In the genomic region with DNA sequence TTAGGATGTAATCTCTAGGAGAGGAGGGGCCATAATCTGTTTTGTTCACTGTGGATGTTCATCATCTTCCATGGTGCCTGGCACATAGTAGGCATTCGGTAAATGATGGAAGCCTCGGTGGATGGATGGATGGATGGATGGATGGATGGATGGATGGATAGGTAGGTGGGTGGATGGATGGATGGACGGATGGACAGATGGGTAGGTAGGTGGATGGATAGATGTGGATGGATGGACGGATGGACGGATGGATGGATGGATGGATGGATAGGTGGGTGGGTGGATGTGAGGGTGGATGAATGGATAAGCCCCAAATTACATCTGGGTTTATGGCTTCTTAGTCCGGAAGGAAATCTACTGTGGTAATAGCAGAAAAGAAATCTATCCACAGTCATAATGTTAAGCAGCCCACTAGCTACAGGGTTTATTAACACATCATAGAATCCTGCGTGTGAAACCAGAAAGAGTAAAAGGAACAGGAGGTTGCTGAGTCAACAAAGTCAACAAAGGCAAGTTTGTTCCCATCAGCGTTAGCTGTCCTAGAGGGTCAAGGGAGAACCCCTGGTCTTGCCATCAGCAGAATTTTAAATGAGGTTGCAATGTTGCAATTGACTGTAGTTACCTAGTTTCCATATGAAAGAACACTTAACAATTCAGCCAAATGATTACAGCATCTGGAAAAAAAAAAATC, we compare ENCODE assay signal across 14 cellular contexts.
A peak's percentile ranks its signal among the peaks of the same experiment; 100 is the strongest.
DNase-seq lines count a peak whose midpoint lies in the region; ATAC-seq, FAIRE-seq and TF ChIP-seq lines count a peak whose summit lies in the region.
"Had no signal": no experiment of that assay in that cellular context is flagged by ENCODE, and none has a peak within 500 bp of the region (broad histone marks: within the 10 kb centered on the region; RNA-seq: fewer than 3 reads in every experiment).

No MANE protein-coding gene starts in this region.

- no peak overlapping the region for H3K9ac ChIP-seq in K562 (ENCODE audit: insufficient read depth in 1 of 2, low read depth in 2 of 2, low read length in 2 of 2)

- H3K9me1 ChIP-seq in K562 (ENCODE audit: control insufficient read depth, insufficient read depth, low read length) = no peaks in the 10 kb centered on the region

- H3K4me2 ChIP-seq in K562 (ENCODE audit: insufficient read depth, low read length) = no peak overlapping the region

- no peaks in the 10 kb centered on the region for H3K9me3 ChIP-seq in breast epithelium
- H3K9me3 ChIP-seq in K562 (replicated peaks; ENCODE audit: control insufficient read depth, insufficient read depth, low read depth, low read length) = no peaks in the 10 kb centered on the region

- intact Hi-C loops in MCF 10A (cut with micrococcal nuclease) (no loop called here), breast epithelium (cut with DNase I; ENCODE audit: low total_unique reads) (no loop called here), K562 (cut with micrococcal nuclease) (no loop called here)

- H3K27ac ChIP-seq in breast epithelium (no peak overlapping the region), K562 (ENCODE audit: extremely low read depth, low read depth, low read length) (no peak overlapping the region)
- H3K27ac ChIP-seq: 22Rv1 had no signal

- H3K9me3 Mint-ChIP-seq in MCF 10A (ENCODE audit: unreplicated experiment) = no peaks in the 10 kb centered on the region

- H3K36me3 ChIP-seq in breast epithelium (no peaks in the 10 kb centered on the region), K562 (ENCODE audit: control insufficient read depth, insufficient read depth, low read length) (no peaks in the 10 kb centered on the region)

- H2AFZ ChIP-seq in K562 (ENCODE audit: low read depth, low read length) = no peak overlapping the region

- CTCF ChIA-PET in MCF 10A (lab: Yijun Ruan, JAX) (interaction anchor here (0.6 to 0.7 kb wide), 2 partner anchors 11 to 66 kb away, joined by 3 read pairs; no protein-coding TSS in a partner anchor), K562 (lab: Yijun Ruan, JAX; ENCODE audit: low intra/inter-chr PET ratio) (no interaction called here)

- H3K4me3 Mint-ChIP-seq in MCF 10A (ENCODE audit: unreplicated experiment) = no peak overlapping the region

- H3K4me3 ChIP-seq in breast epithelium (no peak overlapping the region), K562 (no peak overlapping the region), epithelial cell of esophagus (ENCODE audit: low read length) (no peak overlapping the region)

- in situ Hi-C loops in K562 (cut with MboI) = no loop called here

- H3K27me3 ChIP-seq in breast epithelium (no peaks in the 10 kb centered on the region), K562 (ENCODE audit: control insufficient read depth in 2 of 2, insufficient read depth in 2 of 2, low read length in 2 of 2) (peaks cover 14% of the 10 kb centered on the region in 2 experiments; a peak in 4 of 5 replicates)

- WGBS in K562 (ENCODE audit: insufficient coverage, low coverage, missing lambda C conversion rate) = 0% methylated on average over 8 of the region's 8 CpGs

- ATAC-seq in K562 = no peak
- no peak for ATAC-seq in HG03025 (IDR thresholded peaks at IDR 0.05; ENCODE audit: low FRiP score, unreplicated experiment)
- no peak for ATAC-seq in GM18505 (IDR thresholded peaks at IDR 0.05; ENCODE audit: unreplicated experiment)
- ATAC-seq: Panc1 had no signal

- DNase-seq in MCF 10A (ENCODE audit: unreplicated experiment) (peak; percentile 19), breast epithelium (ENCODE audit: low spot score in 2 of 2) (no peak), K562 (ENCODE audit: extremely low read depth in 1 of 4, low spot score in 3 of 4) (no peak), epithelial cell of esophagus (ENCODE audit: low read depth) (peak; percentile 91), NCI-H1417 (lab: John Stamatoyannopoulos, UW) (no peak), activated gamma-delta T cell (lab: John Stamatoyannopoulos, UW) (no peak)
- DNase-seq: H7, NCI-H1092 treated with DMSO at 0.1 percent for 48 hours, NCI-H1694 treated with DMSO at 0.1 percent for 48 hours, SHP77 treated with DMSO at 0.1 percent for 48 hours had no signal

- BruUV-seq in MCF 10A (replicated peaks; lab: Mats Ljungman, UMichigan) (no TSS peak), K562 (replicated peaks; lab: Mats Ljungman, UMichigan) (no TSS peak)

- H3K27me3 Mint-ChIP-seq in MCF 10A (ENCODE audit: insufficient read depth, unreplicated experiment) = no peaks in the 10 kb centered on the region

- no peak for TF ChIP-seq RAD21 in K562 (CRISPR knock-in tag; conservative IDR thresholded peaks at IDR 0.05 in 1 of 2, IDR thresholded peaks at IDR 0.05 in 1 of 2)

- no peak for TF ChIP-seq EP300 in K562 (IDR thresholded peaks at IDR 0.05; ENCODE audit: low read length)

- TF ChIP-seq CTCF in MCF 10A (IDR thresholded peaks at IDR 0.05; ENCODE audit: unreplicated experiment) (no peak), breast epithelium (IDR thresholded peaks at IDR 0.05) (no peak), K562 (IDR thresholded peaks at IDR 0.05 in 2 of 3, conservative IDR thresholded peaks at IDR 0.05 in 1 of 3; ENCODE audit: insufficient read depth in 2 of 3, low read depth in 1 of 3, low read length in 3 of 3) (no peak), epithelial cell of esophagus (IDR thresholded peaks at IDR 0.05; ENCODE audit: insufficient read depth, low read depth, low read length, missing control alignments) (no peak)

- no peaks in the 10 kb centered on the region for H3K79me2 ChIP-seq in K562 (ENCODE audit: control insufficient read depth, insufficient read depth, low read length)

- FAIRE-seq in K562 (lab: Jason Lieb, UNC) = no peak

- no peaks in the 10 kb centered on the region for H4K20me1 ChIP-seq in K562 (replicated peaks; ENCODE audit: control insufficient read depth, insufficient read depth, low read length)

- no peak for TF ChIP-seq POLR2A in breast epithelium (IDR thresholded peaks at IDR 0.05)
- no peak for TF ChIP-seq POLR2A in K562 (conservative IDR thresholded peaks at IDR 0.05)
- no peak for TF ChIP-seq POLR2A in GM18505 (IDR thresholded peaks at IDR 0.05; ENCODE audit: borderline replicate concordance, extremely low read depth, insufficient read depth, insufficient read length)

- no peaks in the 10 kb centered on the region for H3K36me3 Mint-ChIP-seq in MCF 10A (ENCODE audit: insufficient read depth, unreplicated experiment)

- peaks cover 0 to 3% of the 10 kb centered on the region in 2 donors for H3K4me1 ChIP-seq in breast epithelium
- H3K4me1 ChIP-seq in K562 (replicated peaks in 1 of 2; ENCODE audit: control insufficient read depth in 2 of 2, insufficient read depth in 2 of 2, low read length in 2 of 2) = no peaks in the 10 kb centered on the region

- POLR2A ChIA-PET in MCF 10A (lab: Yijun Ruan, JAX) = no interaction called here
- POLR2A ChIA-PET in K562 (lab: Yijun Ruan, JAX) = no interaction called here

- peaks cover 24% of the 10 kb centered on the region for H3K4me1 Mint-ChIP-seq in MCF 10A (ENCODE audit: insufficient read depth, unreplicated experiment)

- H3K27ac Mint-ChIP-seq in MCF 10A (ENCODE audit: low read depth, unreplicated experiment) = no peak overlapping the region

TF ChIP-seq in K562, 482 proteins besides CTCF, POLR2A, EP300 and RAD21:
- TF ChIP-seq ZFX (CRISPR knock-in tag; IDR thresholded peaks at IDR 0.05) (no peak), C11orf30 (IDR thresholded peaks at IDR 0.05; ENCODE audit: low read depth) (0 out of 2 replicates have a peak, but pooled peaks have one; percentile 4)

Comparison
In these comparisons a context has a peak if more than half of its experiments do, and no peak if none do; other contexts are left out.
1. DNase-seq: peak in MCF 10A (single experiment) and epithelial cell of esophagus (single experiment); none in breast epithelium (0 of 2), K562 (0 of 4), NCI-H1417 (0 of 3) and activated gamma-delta T cell (single experiment).